In genomic region chr12:49130151-49131050, GRCh38 we compare ENCODE assay signal across 1 cellular context.
TF ChIP-seq lines count a peak whose summit lies in the region.

No MANE protein-coding gene starts in this region.

TF ChIP-seq in HepG2, 621 proteins besides CTCF, POLR2A, EP300 and RAD21 (continued from another document and continues in another):
- TF ChIP-seq, protein P1, sequence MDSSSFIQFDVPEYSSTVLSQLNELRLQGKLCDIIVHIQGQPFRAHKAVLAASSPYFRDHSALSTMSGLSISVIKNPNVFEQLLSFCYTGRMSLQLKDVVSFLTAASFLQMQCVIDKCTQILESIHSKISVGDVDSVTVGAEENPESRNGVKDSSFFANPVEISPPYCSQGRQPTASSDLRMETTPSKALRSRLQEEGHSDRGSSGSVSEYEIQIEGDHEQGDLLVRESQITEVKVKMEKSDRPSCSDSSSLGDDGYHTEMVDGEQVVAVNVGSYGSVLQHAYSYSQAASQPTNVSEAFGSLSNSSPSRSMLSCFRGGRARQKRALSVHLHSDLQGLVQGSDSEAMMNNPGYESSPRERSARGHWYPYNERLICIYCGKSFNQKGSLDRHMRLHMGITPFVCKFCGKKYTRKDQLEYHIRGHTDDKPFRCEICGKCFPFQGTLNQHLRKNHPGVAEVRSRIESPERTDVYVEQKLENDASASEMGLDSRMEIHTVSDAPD (CRISPR knock-in tag; IDR thresholded peaks at IDR 0.05): peak; percentile 64; the same call in 1 of the 2 replicates
- TF ChIP-seq, protein P2, sequence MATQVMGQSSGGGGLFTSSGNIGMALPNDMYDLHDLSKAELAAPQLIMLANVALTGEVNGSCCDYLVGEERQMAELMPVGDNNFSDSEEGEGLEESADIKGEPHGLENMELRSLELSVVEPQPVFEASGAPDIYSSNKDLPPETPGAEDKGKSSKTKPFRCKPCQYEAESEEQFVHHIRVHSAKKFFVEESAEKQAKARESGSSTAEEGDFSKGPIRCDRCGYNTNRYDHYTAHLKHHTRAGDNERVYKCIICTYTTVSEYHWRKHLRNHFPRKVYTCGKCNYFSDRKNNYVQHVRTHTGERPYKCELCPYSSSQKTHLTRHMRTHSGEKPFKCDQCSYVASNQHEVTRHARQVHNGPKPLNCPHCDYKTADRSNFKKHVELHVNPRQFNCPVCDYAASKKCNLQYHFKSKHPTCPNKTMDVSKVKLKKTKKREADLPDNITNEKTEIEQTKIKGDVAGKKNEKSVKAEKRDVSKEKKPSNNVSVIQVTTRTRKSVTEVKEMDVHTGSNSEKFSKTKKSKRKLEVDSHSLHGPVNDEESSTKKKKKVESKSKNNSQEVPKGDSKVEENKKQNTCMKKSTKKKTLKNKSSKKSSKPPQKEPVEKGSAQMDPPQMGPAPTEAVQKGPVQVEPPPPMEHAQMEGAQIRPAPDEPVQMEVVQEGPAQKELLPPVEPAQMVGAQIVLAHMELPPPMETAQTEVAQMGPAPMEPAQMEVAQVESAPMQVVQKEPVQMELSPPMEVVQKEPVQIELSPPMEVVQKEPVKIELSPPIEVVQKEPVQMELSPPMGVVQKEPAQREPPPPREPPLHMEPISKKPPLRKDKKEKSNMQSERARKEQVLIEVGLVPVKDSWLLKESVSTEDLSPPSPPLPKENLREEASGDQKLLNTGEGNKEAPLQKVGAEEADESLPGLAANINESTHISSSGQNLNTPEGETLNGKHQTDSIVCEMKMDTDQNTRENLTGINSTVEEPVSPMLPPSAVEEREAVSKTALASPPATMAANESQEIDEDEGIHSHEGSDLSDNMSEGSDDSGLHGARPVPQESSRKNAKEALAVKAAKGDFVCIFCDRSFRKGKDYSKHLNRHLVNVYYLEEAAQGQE (IDR thresholded peaks at IDR 0.05; ENCODE audit: borderline replicate concordance in 1 of 2, low read depth in 1 of 2, low read length in 2 of 2): 0 out of 4 replicates have a peak, but pooled peaks of 1 of the 2 experiments have one; percentile 3
- peak; percentile 69; the same call in 1 of the 2 replicates for TF ChIP-seq ZNF878 (CRISPR knock-in tag; IDR thresholded peaks at IDR 0.05)
- no peak for TF ChIP-seq LRRFIP1 (CRISPR knock-in tag; conservative IDR thresholded peaks at IDR 0.05)
- 0 out of 2 replicates have a peak, but pooled peaks have one; percentile 84 for TF ChIP-seq GPN1 (CRISPR knock-in tag; IDR thresholded peaks at IDR 0.05; ENCODE audit: borderline replicate concordance)
- TF ChIP-seq, protein P3, sequence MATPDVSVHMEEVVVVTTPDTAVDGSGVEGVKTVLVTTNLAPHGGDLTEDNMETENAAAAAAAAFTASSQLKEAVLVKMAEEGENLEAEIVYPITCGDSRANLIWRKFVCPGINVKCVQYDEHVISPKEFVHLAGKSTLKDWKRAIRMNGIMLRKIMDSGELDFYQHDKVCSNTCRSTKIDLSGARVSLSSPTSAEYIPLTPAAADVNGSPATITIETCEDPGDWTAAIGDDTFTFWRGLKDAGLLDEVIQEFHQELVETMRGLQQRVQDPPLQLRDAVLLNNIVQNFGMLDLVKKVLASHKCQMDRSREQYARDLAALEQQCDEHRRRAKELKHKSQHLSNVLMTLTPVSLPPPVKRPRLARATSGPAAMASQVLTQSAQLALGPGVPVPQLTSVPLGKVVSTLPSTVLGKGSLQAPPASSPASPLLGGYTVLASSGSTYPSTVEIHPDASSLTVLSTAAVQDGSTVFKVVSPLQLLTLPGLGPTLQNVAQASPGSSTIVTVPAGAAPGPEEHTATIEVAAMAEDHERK (CRISPR knock-in tag; IDR thresholded peaks at IDR 0.05; ENCODE audit: low read depth): 0 out of 2 replicates have a peak, but pooled peaks have one; percentile 15
- no peak for TF ChIP-seq ZNF549 (CRISPR knock-in tag; IDR thresholded peaks at IDR 0.05)
- peak; percentile 31 for TF ChIP-seq ZNF605 (CRISPR knock-in tag; IDR thresholded peaks at IDR 0.05)
- TF ChIP-seq DNMT3B (CRISPR knock-in tag; conservative IDR thresholded peaks at IDR 0.05): 0 out of 2 replicates have a peak, but pooled peaks have one; percentile 46
- peak; percentile 82 for TF ChIP-seq MEIS2 (CRISPR knock-in tag; IDR thresholded peaks at IDR 0.05)
- peak; percentile 94 for TF ChIP-seq MYC (CRISPR knock-in tag; IDR thresholded peaks at IDR 0.05; ENCODE audit: borderline replicate concordance)
- TF ChIP-seq ZNF282 (IDR thresholded peaks at IDR 0.05; ENCODE audit: partially characterized antibody): no peak
- no peak; the same call in 1 of the 2 replicates for TF ChIP-seq ZZZ3 (CRISPR knock-in tag; IDR thresholded peaks at IDR 0.05; ENCODE audit: borderline replicate concordance)
- TF ChIP-seq, protein P4, sequence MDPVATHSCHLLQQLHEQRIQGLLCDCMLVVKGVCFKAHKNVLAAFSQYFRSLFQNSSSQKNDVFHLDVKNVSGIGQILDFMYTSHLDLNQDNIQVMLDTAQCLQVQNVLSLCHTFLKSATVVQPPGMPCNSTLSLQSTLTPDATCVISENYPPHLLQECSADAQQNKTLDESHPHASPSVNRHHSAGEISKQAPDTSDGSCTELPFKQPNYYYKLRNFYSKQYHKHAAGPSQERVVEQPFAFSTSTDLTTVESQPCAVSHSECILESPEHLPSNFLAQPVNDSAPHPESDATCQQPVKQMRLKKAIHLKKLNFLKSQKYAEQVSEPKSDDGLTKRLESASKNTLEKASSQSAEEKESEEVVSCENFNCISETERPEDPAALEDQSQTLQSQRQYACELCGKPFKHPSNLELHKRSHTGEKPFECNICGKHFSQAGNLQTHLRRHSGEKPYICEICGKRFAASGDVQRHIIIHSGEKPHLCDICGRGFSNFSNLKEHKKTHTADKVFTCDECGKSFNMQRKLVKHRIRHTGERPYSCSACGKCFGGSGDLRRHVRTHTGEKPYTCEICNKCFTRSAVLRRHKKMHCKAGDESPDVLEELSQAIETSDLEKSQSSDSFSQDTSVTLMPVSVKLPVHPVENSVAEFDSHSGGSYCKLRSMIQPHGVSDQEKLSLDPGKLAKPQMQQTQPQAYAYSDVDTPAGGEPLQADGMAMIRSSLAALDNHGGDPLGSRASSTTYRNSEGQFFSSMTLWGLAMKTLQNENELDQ (CRISPR knock-in tag; IDR thresholded peaks at IDR 0.05; ENCODE audit: borderline replicate concordance): no peak
- peak; percentile 43; the same call in 1 of the 2 replicates for TF ChIP-seq ZFP36L2 (CRISPR knock-in tag; IDR thresholded peaks at IDR 0.05)
- peak; percentile 95 for TF ChIP-seq NAIF1 (CRISPR knock-in tag; IDR thresholded peaks at IDR 0.05; ENCODE audit: borderline replicate concordance)
- 0 out of 2 replicates have a peak, but pooled peaks have one; percentile 52 for TF ChIP-seq SRY (CRISPR knock-in tag; IDR thresholded peaks at IDR 0.05)
- TF ChIP-seq ZNF563 (CRISPR knock-in tag; IDR thresholded peaks at IDR 0.05): peak; percentile 77
- TF ChIP-seq THRA (CRISPR knock-in tag; IDR thresholded peaks at IDR 0.05; ENCODE audit: borderline replicate concordance): peak; percentile 25; the same call in 1 of the 2 replicates
- no peak for TF ChIP-seq CENPX (CRISPR knock-in tag; IDR thresholded peaks at IDR 0.05)
- no peak for TF ChIP-seq ATF7 (IDR thresholded peaks at IDR 0.05)
- TF ChIP-seq ATF7 (CRISPR knock-in tag; IDR thresholded peaks at IDR 0.05): no peak
- peak; percentile 83; the same call in 1 of the 2 replicates for TF ChIP-seq ZNF30 (CRISPR knock-in tag; IDR thresholded peaks at IDR 0.05)
- no peak for TF ChIP-seq ATF5 (CRISPR knock-in tag; IDR thresholded peaks at IDR 0.05; ENCODE audit: low read depth)
- TF ChIP-seq ZSCAN9 (CRISPR knock-in tag; IDR thresholded peaks at IDR 0.05; ENCODE audit: borderline replicate concordance): peak; percentile 86
- no peak; the same call in 1 of the 2 replicates for TF ChIP-seq ZNF317 (CRISPR knock-in tag; IDR thresholded peaks at IDR 0.05)
- peak; percentile 3 for TF ChIP-seq MED8 (CRISPR knock-in tag; IDR thresholded peaks at IDR 0.05; ENCODE audit: insufficient replicate concordance)
- TF ChIP-seq ZNF33B (CRISPR knock-in tag; IDR thresholded peaks at IDR 0.05): peak; percentile 47; the same call in 1 of the 2 replicates
- TF ChIP-seq U2AF2 (IDR thresholded peaks at IDR 0.05; ENCODE audit: low read depth, low read length): no peak
- TF ChIP-seq ZNF746 (CRISPR knock-in tag; IDR thresholded peaks at IDR 0.05): peak; percentile 60; the same call in 1 of the 2 replicates
- peak; percentile 28; the same call in 1 of the 2 replicates for TF ChIP-seq ARNTL (CRISPR knock-in tag; IDR thresholded peaks at IDR 0.05)
- no peak for TF ChIP-seq SRSF4 (IDR thresholded peaks at IDR 0.05; ENCODE audit: low read depth, low read length, poor library complexity, severe bottlenecking)
- no peak for TF ChIP-seq TCF7 (IDR thresholded peaks at IDR 0.05; ENCODE audit: low read depth)
- no peak; the same call in 1 of the 2 replicates for TF ChIP-seq ZBTB37 (CRISPR knock-in tag; IDR thresholded peaks at IDR 0.05)
- no peak for TF ChIP-seq ZNF577 (CRISPR knock-in tag; IDR thresholded peaks at IDR 0.05; ENCODE audit: borderline replicate concordance, low read depth)
- TF ChIP-seq HNF4A (CRISPR knock-in tag; IDR thresholded peaks at IDR 0.05): peak; percentile 30; the same call in 1 of the 2 replicates
